ENCODE assay signal across 23 cellular contexts in genomic region chr2:168175469-168175868, GRCh38.
"Had no signal": no experiment of that assay in that cellular context is flagged by ENCODE, and none has a peak within 500 bp of the region (broad histone marks: within the 10 kb centered on the region; RNA-seq: fewer than 3 reads in every experiment).

No MANE protein-coding gene starts in this region.

- H3K27me3 ChIP-seq: dorsolateral prefrontal cortex, heart left ventricle, right lobe of liver, spleen, stomach, transverse colon had no signal

- H3K27ac Mint-ChIP-seq: nephron progenitor cell had no signal

- H3K4me3 ChIP-seq: dorsolateral prefrontal cortex, heart left ventricle, lung, psoas muscle, right lobe of liver, stomach, thoracic aorta, transverse colon had no signal

- H3K4me1 ChIP-seq: psoas muscle, right lobe of liver had no signal

- H3K9me3 Mint-ChIP-seq: nephron progenitor cell had no signal

- ATAC-seq: heart left ventricle, left colon, left ventricle myocardium superior, psoas muscle had no signal

- DNase-seq: cortex of kidney; effector CD8-positive, alpha-beta T cell; heart left ventricle; hippocampal formation; left colon; left ventricle myocardium superior; mesenchymal stem cell; midbrain; nephron progenitor cell; psoas muscle; retina; right lobe of liver; spleen; stimulated activated CD4-positive, alpha-beta T cell treated with anti-CD3 and anti-CD28 coated beads, Interleukin-15, amount 100 ng/mL, for 24 hours; stimulated activated CD4-positive, alpha-beta T cell treated with anti-CD3 and anti-CD28 coated beads, Interleukin-1b, Interleukin-23, amount 100 ng/mL, for 48 hours; stimulated activated CD4-positive, alpha-beta T cell treated with anti-CD3 and anti-CD28 coated beads, Interleukin-4, amount 100 ng/mL, for 24 hours; stomach; substantia nigra; transverse colon had no signal

- H3K4me3 Mint-ChIP-seq: nephron progenitor cell had no signal

- H3K27ac ChIP-seq: psoas muscle, right lobe of liver, stomach, thoracic aorta, transverse colon had no signal

- H3K36me3 ChIP-seq: heart left ventricle, right lobe of liver, thoracic aorta had no signal

- FAIRE-seq: frontal cortex had no signal

- H3K9me3 ChIP-seq: heart left ventricle, psoas muscle, right lobe of liver, spleen, stomach, thoracic aorta, transverse colon had no signal
